10 cellular contexts compared by ENCODE assay signal in genomic region chrX:331145-331771, GRCh38. TPM values are rescaled to one million over a fixed set of nuclear protein-coding genes. Genes with fewer than 3 reads are reported as not detected.
A peak's percentile ranks its signal among the peaks of the same experiment; 100 is the strongest.
DNase-seq lines count a peak whose midpoint lies in the region; ATAC-seq, FAIRE-seq and TF ChIP-seq lines count a peak whose summit lies in the region.
"Had no signal": no experiment of that assay in that cellular context is flagged by ENCODE, and none has a peak within 500 bp of the region (broad histone marks: within the 10 kb centered on the region; RNA-seq: fewer than 3 reads in every experiment).

No MANE protein-coding gene starts in this region.

- H3K79me1 ChIP-seq in mesenchymal stem cell (replicated peaks; ENCODE audit: low read length, poor library complexity, severe bottlenecking) = peaks cover 2% of the 10 kb centered on the region

- H3K27me3 ChIP-seq in A673 (replicated peaks; ENCODE audit: insufficient read depth, low read depth, low read length, poor library complexity) (no peaks in the 10 kb centered on the region), body of pancreas (peaks cover 0 to 13% of the 10 kb centered on the region in 2 donors), mesenchymal stem cell (ENCODE audit: control insufficient read depth in 1 of 2, insufficient read depth in 1 of 2, low read length in 2 of 2) (peaks cover 0 to 10% of the 10 kb centered on the region in 2 experiments)

- H3K18ac ChIP-seq in mesenchymal stem cell (ENCODE audit: low read depth in 1 of 2, low read length in 2 of 2) = peak overlapping the region; percentile 40 to 79

- peak overlapping the region; percentile 29 for H4K8ac ChIP-seq in mesenchymal stem cell (ENCODE audit: low read length)

- intact Hi-C loops in A673 (cut with micrococcal nuclease; ENCODE audit: unreplicated experiment) (no loop called here), body of pancreas (cut with DNase I) (no loop called here)

- peak overlapping the region; percentile 29 for H2AFZ ChIP-seq in mesenchymal stem cell (ENCODE audit: low read depth, low read length)

- no peaks in the 10 kb centered on the region for H3K36me3 ChIP-seq in A673 (ENCODE audit: insufficient read depth, low read length, poor library complexity, severe bottlenecking)
- H3K36me3 ChIP-seq in body of pancreas (replicated peaks in 1 of 2; ENCODE audit: insufficient read depth in 1 of 2, low read depth in 2 of 2) = no peaks in the 10 kb centered on the region
- peaks cover 0 to 38% of the 10 kb centered on the region in 2 experiments for H3K36me3 ChIP-seq in mesenchymal stem cell (ENCODE audit: control insufficient read depth in 1 of 2, insufficient read depth in 2 of 2, low read depth in 1 of 2, low read length in 2 of 2)

- peak overlapping the region; percentile 29 for H2BK15ac ChIP-seq in mesenchymal stem cell (ENCODE audit: low read depth, poor library complexity, severe bottlenecking)

- TF ChIP-seq CTCF in A673 (conservative IDR thresholded peaks at IDR 0.05; ENCODE audit: low read depth, low read length) (no peak), HFF-Myc (IDR thresholded peaks at IDR 0.05; ENCODE audit: low read depth, low read length, missing control alignments) (no peak), body of pancreas (IDR thresholded peaks at IDR 0.05) (no peak), D721Med (IDR thresholded peaks at IDR 0.05; ENCODE audit: insufficient read depth, missing control alignments) (no peak)

- H2BK5ac ChIP-seq in mesenchymal stem cell (ENCODE audit: low read depth, low read length, poor library complexity, severe bottlenecking) = no peak overlapping the region

- POLR2A ChIA-PET in A673 (lab: Charles Lee; ENCODE audit: low non-redundant PET) = no interaction called here

- H3K9ac ChIP-seq in mesenchymal stem cell (ENCODE audit: low read length) = peak overlapping the region; percentile 29

- H3K27ac ChIP-seq in A673 (ENCODE audit: low read depth, low read length, poor library complexity, severe bottlenecking) (no peak overlapping the region), body of pancreas (no peak overlapping the region), mesenchymal stem cell (ENCODE audit: low read length, poor library complexity, severe bottlenecking) (no peak overlapping the region)
- H3K27ac ChIP-seq: HL-60, VCaP had no signal

- H2BK12ac ChIP-seq in mesenchymal stem cell (ENCODE audit: low read length in 2 of 2) = peak overlapping the region in 1 of 2 experiments; percentile 45

- H3K9me3 ChIP-seq in A673 (ENCODE audit: low read depth, low read length, poor library complexity, severe bottlenecking) = no peaks in the 10 kb centered on the region
- H3K9me3 ChIP-seq in body of pancreas = no peaks in the 10 kb centered on the region
- H3K9me3 ChIP-seq in mesenchymal stem cell (ENCODE audit: control insufficient read depth, low read length) = no peaks in the 10 kb centered on the region

- no peak overlapping the region for H2AK5ac ChIP-seq in mesenchymal stem cell (ENCODE audit: low read length, severe bottlenecking)

- peak overlapping the region; percentile 77 for H3K4me2 ChIP-seq in mesenchymal stem cell (ENCODE audit: low read length, poor library complexity, severe bottlenecking)

- no TSS peak for BruUV-seq in A673 (replicated peaks; lab: Mats Ljungman, UMichigan)

- 3 to 15% methylated on average over 8 to 47 of the region's 48 CpGs for WGBS in body of pancreas, 2 donors
- 22% methylated on average over 36 of the region's 48 CpGs for WGBS in mesenchymal stem cell

- H3K4me1 ChIP-seq in A673 (ENCODE audit: insufficient read depth, low read length, poor library complexity, severe bottlenecking) (peaks cover 7% of the 10 kb centered on the region), body of pancreas (peaks cover 12% of the 10 kb centered on the region), mesenchymal stem cell (ENCODE audit: control insufficient read depth, insufficient read depth, low read depth, low read length) (peaks cover 15% of the 10 kb centered on the region)

- no peak for TF ChIP-seq POLR2A in body of pancreas (IDR thresholded peaks at IDR 0.05)

- H3K4me3 ChIP-seq in A673 (ENCODE audit: low read depth, low read length, poor library complexity, severe bottlenecking) = no peak overlapping the region
- H3K4me3 ChIP-seq in HFF-Myc (replicated peaks; ENCODE audit: low read depth, low read length) = peak overlapping the region; percentile 3; the same call in 1 of the 2 replicates
- H3K4me3 ChIP-seq in body of pancreas = no peak overlapping the region
- peak overlapping the region; percentile 9 to 56 for H3K4me3 ChIP-seq in mesenchymal stem cell (ENCODE audit: insufficient read depth in 1 of 2, low read depth in 1 of 2, low read length in 2 of 2)

- H3K14ac ChIP-seq in mesenchymal stem cell (ENCODE audit: low read length in 2 of 2) = peak overlapping the region in 1 of 2 experiments; percentile 78

- no peak overlapping the region for H2BK120ac ChIP-seq in mesenchymal stem cell (ENCODE audit: low read depth, low read length)

- CTCF ChIA-PET in A673 (lab: Charles Lee) = no interaction called here

- H3K4ac ChIP-seq in mesenchymal stem cell (ENCODE audit: low read depth in 1 of 2, low read length in 2 of 2) = peak overlapping the region in 1 of 2 experiments; percentile 78

- peak overlapping the region; percentile 48 for H4K91ac ChIP-seq in mesenchymal stem cell (ENCODE audit: low read length)

- H3K23ac ChIP-seq in mesenchymal stem cell (ENCODE audit: low read length in 2 of 2) = peak overlapping the region in 1 of 2 experiments; percentile 46

- ATAC-seq in body of pancreas (peak; percentile 30), HG03175 (IDR thresholded peaks at IDR 0.05; ENCODE audit: unreplicated experiment) (no peak)

- FAIRE-seq in D721Med (lab: Jason Lieb, UNC) = no peak

- DNase-seq in A673 (ENCODE audit: low spot score) (peak; percentile 56), HFF-Myc (ENCODE audit: extremely low read depth, low read depth) (no peak), body of pancreas (peak in 1 of 4 donors; percentile 13), mesenchymal stem cell (peak; percentile 67), epidermal melanocyte (ENCODE audit: insufficient read length, low spot score) (no peak), A172 (ENCODE audit: low spot score) (no peak), D721Med (ENCODE audit: insufficient read length, low spot score) (no peak)

RNA-seq across cellular contexts. Expression of gene GTPBP6, which starts 12.7 kb away (rescaled TPM):
- total RNA-seq in A673 (2021) (82.3 and 85.1 TPM in 2 replicates), body of pancreas (10 to 100 TPM; 25.7 to 32.4 TPM)
- polyA plus RNA-seq in mesenchymal stem cell (2013, experiment 1 of 2) = 29.7 TPM
- polyA plus RNA-seq in mesenchymal stem cell (2013, experiment 2 of 2) = 29.8 TPM
- total RNA-seq in A172 (2014; rRNA removed; shearing (Covaris generic)) = 62.6 and 67.0 TPM in 2 replicates

RNA-seq across cellular contexts. Expression of gene PLCXD1, which starts 50.1 kb away (rescaled TPM):
- total RNA-seq in A673 (2021) = 60.9 and 72.7 TPM in 2 replicates
- total RNA-seq in body of pancreas = 1 to 10 TPM; 4.2 to 7.3 TPM
- 15.8 TPM for polyA plus RNA-seq in mesenchymal stem cell (2013, experiment 1 of 2)
- 14.5 TPM for polyA plus RNA-seq in mesenchymal stem cell (2013, experiment 2 of 2)
- 20.3 and 22.4 TPM in 2 replicates for total RNA-seq in A172 (2014; rRNA removed; shearing (Covaris generic))

RNA-seq across cellular contexts. Expression of gene PPP2R3B, which starts 55.4 kb away (rescaled TPM):
- total RNA-seq in A673 (2021) (43.6 and 46.5 TPM in 2 replicates), body of pancreas (10 to 100 TPM in 1 of 2 donors, 1 to 10 TPM in 1; 5.6 to 11.4 TPM)
- polyA plus RNA-seq in mesenchymal stem cell (2013, experiment 1 of 2) = 6.5 TPM
- 6.4 TPM for polyA plus RNA-seq in mesenchymal stem cell (2013, experiment 2 of 2)
- 28.7 and 30.4 TPM in 2 replicates for total RNA-seq in A172 (2014; rRNA removed; shearing (Covaris generic))

Comparison
In these comparisons a context has a peak if more than half of its experiments do, and no peak if none do; other contexts are left out.
1. DNase-seq: peak in A673 (single experiment) and mesenchymal stem cell (single experiment); none in HFF-Myc (single experiment), epidermal melanocyte (single experiment), A172 (single experiment) and D721Med (single experiment).
2. H3K4me3 ChIP-seq: peak in HFF-Myc (single experiment) and mesenchymal stem cell (2 of 2); none in A673 (single experiment) and body of pancreas (0 of 2).